ENCODE assay signal across 11 cellular contexts in genomic region chr17:81083125-81083765, GRCh38. TPM values are rescaled to one million over a fixed set of nuclear protein-coding genes. Genes with fewer than 3 reads are reported as not detected.
DNase-seq lines count a peak whose midpoint lies in the region; FAIRE-seq and TF ChIP-seq lines count a peak whose summit lies in the region.
"Had no signal": no experiment of that assay in that cellular context is flagged by ENCODE, and none has a peak within 500 bp of the region (broad histone marks: within the 10 kb centered on the region; RNA-seq: fewer than 3 reads in every experiment).

No MANE protein-coding gene starts in this region.

- TF ChIP-seq CTCF in 22Rv1 (IDR thresholded peaks at IDR 0.05) (no peak), kidney (IDR thresholded peaks at IDR 0.05; ENCODE audit: borderline replicate concordance, extremely low read depth, insufficient read depth) (no peak)

- FAIRE-seq in kidney (lab: Jason Lieb, UNC), result no peak

- H3K36me3 ChIP-seq in kidney (ENCODE audit: control insufficient read depth in 1 of 2, insufficient read depth in 2 of 2, low read length in 2 of 2), result peaks cover 6 to 36% of the 10 kb centered on the region in 2 donors
- peaks cover 4% of the 10 kb centered on the region for H3K36me3 ChIP-seq in rectal smooth muscle tissue (ENCODE audit: control insufficient read depth, insufficient read depth, low read length)

- H3K4me1 ChIP-seq in kidney (ENCODE audit: control insufficient read depth in 1 of 2, insufficient read depth in 1 of 2, low read depth in 1 of 2, low read length in 2 of 2) (peaks cover 23 to 24% of the 10 kb centered on the region in 2 donors), rectal smooth muscle tissue (ENCODE audit: control insufficient read depth, insufficient read depth, low read length) (no peaks in the 10 kb centered on the region)

- intact Hi-C loops in kidney (cut with DNase I), result no loop called here

- no peaks in the 10 kb centered on the region for H3K27me3 ChIP-seq in rectal smooth muscle tissue (ENCODE audit: control insufficient read depth, insufficient read depth, low read length)

- H3K27ac ChIP-seq in 22Rv1 (peak overlapping the region; percentile 96), kidney (ENCODE audit: low read depth in 2 of 2, low read length in 2 of 2) (peak overlapping the region; percentile 79 to 88), rectal smooth muscle tissue (ENCODE audit: low read depth, low read length) (peak overlapping the region; percentile 18)
- H3K27ac ChIP-seq: GM23248 had no signal

- H3K4me3 ChIP-seq in kidney (ENCODE audit: low read length in 2 of 2) (no peak overlapping the region), rectal smooth muscle tissue (ENCODE audit: low read length) (no peak overlapping the region)
- H3K4me3 ChIP-seq: coronary artery, GM23248 had no signal

- no peaks in the 10 kb centered on the region for H3K9me3 ChIP-seq in kidney (ENCODE audit: control insufficient read depth in 1 of 2, low read length in 2 of 2)

- peak; percentile 65 for DNase-seq in brain pericyte (ENCODE audit: low read depth, low spot score)
- DNase-seq in kidney, result no peak
- no peak for DNase-seq in NCI-H1105 (lab: John Stamatoyannopoulos, UW)
- no peak for DNase-seq in DMS 273 treated with DMSO at 0.1 percent for 48 hours (lab: John Stamatoyannopoulos, UW)
- DNase-seq in activated CD4-positive, CD25-positive, alpha-beta regulatory T cell (lab: John Stamatoyannopoulos, UW), result no peak
- no peak for DNase-seq in NCI-H1436 (lab: John Stamatoyannopoulos, UW)
- DNase-seq: GM23248, RPMI8226 had no signal

- H3K9ac ChIP-seq in kidney (ENCODE audit: low read length in 2 of 2), result peak overlapping the region in 1 of 2 donors; percentile 43
- no peak overlapping the region for H3K9ac ChIP-seq in rectal smooth muscle tissue (ENCODE audit: low read length)
- H3K9ac ChIP-seq: GM23248 had no signal

RNA-seq across cellular contexts. Expression of gene BAIAP2, which starts 48.3 kb away (rescaled TPM):
- total RNA-seq in kidney, result 45.8 TPM
- 44.5 TPM for polyA plus RNA-seq in kidney (ENCODE audit: insufficient read depth, low read depth, low replicate concordance)

Comparison
In these comparisons a context has a peak if more than half of its experiments do, and no peak if none do; other contexts are left out.
1. H3K27ac ChIP-seq: peak in every context shown above with its lines; median percentile 96 in 22Rv1; 84 in kidney; 18 in rectal smooth muscle tissue.